28 cellular contexts compared by ENCODE assay signal in the genomic region with DNA sequence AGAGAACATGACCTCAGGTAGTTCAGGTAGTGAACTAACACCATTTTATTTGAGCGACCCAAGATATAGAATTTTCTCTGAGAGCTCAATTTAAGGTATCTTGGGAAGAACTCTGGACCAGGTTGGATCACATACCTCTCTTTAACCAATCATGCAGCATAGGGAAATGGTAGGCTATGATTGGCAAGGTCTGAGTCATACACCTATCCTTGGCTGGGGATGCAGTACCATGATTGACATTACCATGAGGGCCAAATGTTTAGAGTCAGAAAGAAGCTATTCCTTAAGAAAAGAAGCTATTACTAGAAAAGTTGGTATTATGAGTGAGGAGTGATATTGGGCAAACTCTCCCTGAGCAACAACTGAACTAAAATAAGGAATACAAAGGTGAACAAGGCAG.
"Had no signal": no experiment of that assay in that cellular context is flagged by ENCODE, and none has a peak within 500 bp of the region (broad histone marks: within the 10 kb centered on the region; RNA-seq: fewer than 3 reads in every experiment).

No MANE protein-coding gene starts in this region.

- H3K4me1 ChIP-seq: colonic mucosa, esophagus muscularis mucosa, esophagus squamous epithelium, foreskin keratinocyte, gastrocnemius medialis, gastroesophageal sphincter, heart left ventricle, heart right ventricle had no signal

- DNase-seq: colonic mucosa; cortex of kidney; dermis blood vessel endothelial cell; dorsolateral prefrontal cortex; effector CD4-positive, alpha-beta T cell; effector CD8-positive, alpha-beta T cell; effector memory CD4-positive, alpha-beta T cell; effector memory CD8-positive, alpha-beta T cell; endodermal cell; erythroblast; esophagus squamous epithelium; foreskin fibroblast; foreskin keratinocyte; foreskin melanocyte; gastrocnemius medialis; glutamatergic neuron; head of caudate nucleus; heart left ventricle; heart right ventricle had no signal

- H3K4me3 ChIP-seq: colonic mucosa, coronary artery, dorsolateral prefrontal cortex, esophagus muscularis mucosa, esophagus squamous epithelium, gastrocnemius medialis, gastroesophageal sphincter, heart left ventricle, heart right ventricle had no signal

- FAIRE-seq: colon, endometrium, endothelial cell of umbilical vein, frontal cortex had no signal

- H3K9me3 ChIP-seq: colonic mucosa, esophagus muscularis mucosa, esophagus squamous epithelium, gastrocnemius medialis, gastroesophageal sphincter, heart left ventricle had no signal

- H3K27me3 ChIP-seq: colonic mucosa, dorsolateral prefrontal cortex, esophagus muscularis mucosa, esophagus squamous epithelium, foreskin keratinocyte, gastrocnemius medialis, gastroesophageal sphincter, heart left ventricle, heart right ventricle had no signal

- ATAC-seq: effector memory CD8-positive, alpha-beta T cell; esophagus mucosa; foreskin keratinocyte; gastrocnemius medialis; gastroesophageal sphincter; heart left ventricle; heart right ventricle had no signal

- H3K36me3 ChIP-seq: colonic mucosa, esophagus muscularis mucosa, esophagus squamous epithelium, gastrocnemius medialis, gastroesophageal sphincter, heart left ventricle, heart right ventricle had no signal

- H3K27ac ChIP-seq: colonic mucosa, coronary artery, dorsolateral prefrontal cortex, epithelial cell of prostate, esophagus muscularis mucosa, esophagus squamous epithelium, foreskin keratinocyte, gastrocnemius medialis, gastroesophageal sphincter, heart left ventricle, heart right ventricle had no signal
